ENCODE assay signal across 8 cellular contexts in the genomic region with DNA sequence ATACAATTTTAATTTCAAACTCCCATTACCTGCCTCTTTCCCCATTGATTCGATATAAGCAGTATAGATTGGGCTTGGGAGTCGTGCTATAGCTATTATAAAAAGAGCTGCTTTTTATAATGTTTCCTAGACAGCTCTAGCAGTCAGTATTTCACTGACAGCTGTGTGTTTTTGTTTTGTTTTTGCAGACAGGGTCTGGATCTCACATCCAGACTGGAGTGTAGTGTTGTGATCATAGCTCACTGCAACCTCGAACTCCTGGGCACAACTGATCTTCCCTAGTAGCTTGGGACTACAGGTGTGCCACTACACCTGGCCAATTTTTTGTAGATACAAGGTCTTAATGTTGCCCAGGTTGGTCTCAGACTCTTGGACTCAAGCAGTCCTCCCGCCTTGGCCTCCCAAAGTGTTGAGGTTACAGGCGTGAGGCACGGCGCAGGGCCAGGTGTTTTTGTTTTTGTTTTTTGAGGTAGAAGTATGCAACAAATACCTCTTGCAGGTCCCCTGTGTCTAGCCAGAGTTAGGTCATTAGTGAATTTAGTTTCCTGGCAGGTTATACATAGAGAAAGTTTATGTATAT. TPM values are rescaled to one million over a fixed set of nuclear protein-coding genes. Genes with fewer than 3 reads are reported as not detected.
DNase-seq lines count a peak whose midpoint lies in the region; ATAC-seq lines count a peak whose summit lies in the region.

No MANE protein-coding gene starts in this region.

- H3K27ac ChIP-seq in subcutaneous abdominal adipose tissue (ENCODE audit: low read depth, low read length): no peak overlapping the region

- H3K36me3 Mint-ChIP-seq in activated CD4-positive, alpha-beta T cell treated with anti-CD3 and anti-CD28 coated beads, Interleukin-2, amount 10 ng/mL, durations not matched to agents 7 days and 5 days (ENCODE audit: low read depth): peaks cover 8% of the 10 kb centered on the region
- H3K36me3 Mint-ChIP-seq in activated T-helper 17 cell treated with anti-CD3 and anti-CD28 coated beads, Interleukin-2, amount 50 U/mL, for 72 hours (ENCODE audit: low read depth): peaks cover 55% of the 10 kb centered on the region
- no peaks in the 10 kb centered on the region for H3K36me3 Mint-ChIP-seq in immature natural killer cell

- H3K4me1 Mint-ChIP-seq in activated CD4-positive, alpha-beta T cell treated with anti-CD3 and anti-CD28 coated beads, Interleukin-2, amount 10 ng/mL, durations not matched to agents 7 days and 5 days: peaks cover 38% of the 10 kb centered on the region
- H3K4me1 Mint-ChIP-seq in activated T-helper 17 cell treated with anti-CD3 and anti-CD28 coated beads, Interleukin-2, amount 50 U/mL, for 72 hours: peaks cover 14% of the 10 kb centered on the region
- peaks cover 32 to 39% of the 10 kb centered on the region in 2 donors for H3K4me1 Mint-ChIP-seq in immature natural killer cell

- no peaks in the 10 kb centered on the region for H3K9me3 ChIP-seq in subcutaneous abdominal adipose tissue (ENCODE audit: control insufficient read depth in 5 of 5, low read length in 5 of 5)

- H3K4me3 ChIP-seq in subcutaneous abdominal adipose tissue (ENCODE audit: low read depth in 1 of 5, low read length in 5 of 5): peak overlapping the region; percentile 76 to 100 (median 94)

- CTCF ChIA-PET in activated CD4-positive, alpha-beta T cell treated with anti-CD3 and anti-CD28 coated beads, Interleukin-2, amount 10 ng/mL, durations not matched to agents 7 days and 5 days (lab: Charles Lee): interaction anchor here (1.2 to 1.4 kb wide), 2 partner anchors 15 to 39 kb away, joined by 3 read pairs; no protein-coding TSS in a partner anchor

- H3K27me3 ChIP-seq in subcutaneous abdominal adipose tissue (ENCODE audit: control insufficient read depth in 5 of 5, insufficient read depth in 4 of 5, low read length in 5 of 5): no peaks in the 10 kb centered on the region

- H3K4me3 Mint-ChIP-seq in activated CD4-positive, alpha-beta T cell treated with anti-CD3 and anti-CD28 coated beads, Interleukin-2, amount 10 ng/mL, durations not matched to agents 7 days and 5 days: peak overlapping the region; percentile 93
- H3K4me3 Mint-ChIP-seq in activated T-helper 17 cell treated with anti-CD3 and anti-CD28 coated beads, Interleukin-2, amount 50 U/mL, for 72 hours: peak overlapping the region; percentile 99
- peak overlapping the region; percentile 94 to 100 (median 98) for H3K4me3 Mint-ChIP-seq in immature natural killer cell

- no peak for ATAC-seq in activated T-helper 17 cell treated with anti-CD3 and anti-CD28 coated beads, Interleukin-2, amount 50 U/mL, for 72 hours (replicated peaks)
- ATAC-seq in HG03354 (IDR thresholded peaks at IDR 0.05; ENCODE audit: poor library complexity, severe bottlenecking, unreplicated experiment): no peak

- H3K36me3 ChIP-seq in subcutaneous abdominal adipose tissue (ENCODE audit: control insufficient read depth in 5 of 5, insufficient read depth in 5 of 5, low read length in 5 of 5): no peaks in the 10 kb centered on the region

- peaks cover 8 to 28% (median 24%) of the 10 kb centered on the region in 5 donors for H3K4me1 ChIP-seq in subcutaneous abdominal adipose tissue (ENCODE audit: control insufficient read depth in 5 of 5, insufficient read depth in 5 of 5, low read length in 5 of 5)

- POLR2A ChIA-PET in activated CD4-positive, alpha-beta T cell treated with anti-CD3 and anti-CD28 coated beads, Interleukin-2, amount 10 ng/mL, durations not matched to agents 7 days and 5 days (lab: Charles Lee): interaction anchor here (1.0 kb wide), 1 partner anchor 64 kb away, joined by 4 read pairs; the partner anchor contains the start of gene PRDX1

- H3K9me3 Mint-ChIP-seq in activated CD4-positive, alpha-beta T cell treated with anti-CD3 and anti-CD28 coated beads, Interleukin-2, amount 10 ng/mL, durations not matched to agents 7 days and 5 days: no peaks in the 10 kb centered on the region
- H3K9me3 Mint-ChIP-seq in activated T-helper 17 cell treated with anti-CD3 and anti-CD28 coated beads, Interleukin-2, amount 50 U/mL, for 72 hours: no peaks in the 10 kb centered on the region
- H3K9me3 Mint-ChIP-seq in immature natural killer cell: no peaks in the 10 kb centered on the region

- H3K27me3 Mint-ChIP-seq in activated CD4-positive, alpha-beta T cell treated with anti-CD3 and anti-CD28 coated beads, Interleukin-2, amount 10 ng/mL, durations not matched to agents 7 days and 5 days: no peaks in the 10 kb centered on the region
- no peaks in the 10 kb centered on the region for H3K27me3 Mint-ChIP-seq in activated T-helper 17 cell treated with anti-CD3 and anti-CD28 coated beads, Interleukin-2, amount 50 U/mL, for 72 hours
- H3K27me3 Mint-ChIP-seq in immature natural killer cell (ENCODE audit: low read depth in 3 of 3): peaks cover 7 to 16% (median 11%) of the 10 kb centered on the region in 3 donors

- no peak for DNase-seq in activated CD4-positive, alpha-beta T cell treated with anti-CD3 and anti-CD28 coated beads, Interleukin-2, amount 10 ng/mL, durations not matched to agents 7 days and 5 days
- no peak for DNase-seq in activated CD4-positive, alpha-beta T cell treated with anti-CD3 and anti-CD28 coated beads, Interleukin-2, amount 50 U/mL, for 48 hours
- DNase-seq in immature natural killer cell: no peak
- DNase-seq in OCI-M1 (lab: John Stamatoyannopoulos, UW): no peak
- no peak for DNase-seq in NCI-H1694 treated with DMSO at 0.1 percent for 48 hours (lab: John Stamatoyannopoulos, UW)

- H3K27ac Mint-ChIP-seq in activated CD4-positive, alpha-beta T cell treated with anti-CD3 and anti-CD28 coated beads, Interleukin-2, amount 10 ng/mL, durations not matched to agents 7 days and 5 days: peak overlapping the region; percentile 99
- peak overlapping the region; percentile 80 for H3K27ac Mint-ChIP-seq in activated T-helper 17 cell treated with anti-CD3 and anti-CD28 coated beads, Interleukin-2, amount 50 U/mL, for 72 hours
- H3K27ac Mint-ChIP-seq in immature natural killer cell: peak overlapping the region; percentile 95 to 99 (median 98)

- peak overlapping the region; percentile 6 to 91 (median 42) for H3K9ac ChIP-seq in subcutaneous abdominal adipose tissue (ENCODE audit: low read length in 5 of 5)

RNA-seq across cellular contexts. Expression of gene NASP, which starts 1.7 kb away (rescaled TPM):
- 100 to 1,000 TPM; 193 to 198 TPM for total RNA-seq in activated CD4-positive, alpha-beta T cell treated with anti-CD3 and anti-CD28 coated beads, Interleukin-2, amount 10 ng/mL, durations not matched to agents 7 days and 5 days
- 100 to 1,000 TPM; 113 to 224 TPM for total RNA-seq in activated T-helper 17 cell treated with anti-CD3 and anti-CD28 coated beads, Interleukin-2, amount 50 U/mL, for 72 hours
- polyA plus RNA-seq in immature natural killer cell: 10 to 100 TPM; 33.7 to 78.0 (median 67.9) TPM

RNA-seq across cellular contexts. Expression of gene AKR1A1, which starts 35.0 kb away (rescaled TPM):
- 100 to 1,000 TPM; 134 to 135 TPM for total RNA-seq in activated CD4-positive, alpha-beta T cell treated with anti-CD3 and anti-CD28 coated beads, Interleukin-2, amount 10 ng/mL, durations not matched to agents 7 days and 5 days
- 100 to 1,000 TPM; 121 to 151 TPM for total RNA-seq in activated T-helper 17 cell treated with anti-CD3 and anti-CD28 coated beads, Interleukin-2, amount 50 U/mL, for 72 hours
- 100 to 1,000 TPM in 1 of 3 donors, 10 to 100 TPM in 2; 89.1 to 133 (median 94.6) TPM for polyA plus RNA-seq in immature natural killer cell

RNA-seq across cellular contexts. Expression of gene CCDC17, which starts 38.3 kb away (rescaled TPM):
- 1 to 10 TPM; 2.3 to 3.3 TPM for total RNA-seq in activated CD4-positive, alpha-beta T cell treated with anti-CD3 and anti-CD28 coated beads, Interleukin-2, amount 10 ng/mL, durations not matched to agents 7 days and 5 days
- total RNA-seq in activated T-helper 17 cell treated with anti-CD3 and anti-CD28 coated beads, Interleukin-2, amount 50 U/mL, for 72 hours: 1 to 10 TPM; 4.4 to 4.7 TPM
- under 1 TPM in 1 of 3 donors, not detected in 2; 0.47 TPM for polyA plus RNA-seq in immature natural killer cell
